1 cellular context compared by ENCODE assay signal in genomic region chr10:46016811-46017210, GRCh38.
TF ChIP-seq lines count a peak whose summit lies in the region.

No MANE protein-coding gene starts in this region.

TF ChIP-seq in HepG2, 621 proteins besides CTCF, POLR2A, EP300 and RAD21:
- TF ChIP-seq DPF2 (CRISPR knock-in tag; IDR thresholded peaks at IDR 0.05; ENCODE audit: borderline replicate concordance, low read depth) (no peak), ZNF770 (CRISPR knock-in tag; IDR thresholded peaks at IDR 0.05) (no peak), PBX2 (CRISPR knock-in tag; IDR thresholded peaks at IDR 0.05) (no peak), PCBP1 (IDR thresholded peaks at IDR 0.05; ENCODE audit: borderline replicate concordance, low read depth, low read length) (no peak), MXD1 (CRISPR knock-in tag; IDR thresholded peaks at IDR 0.05) (no peak), ZNF740 (CRISPR knock-in tag; IDR thresholded peaks at IDR 0.05) (no peak), KIAA2018 (CRISPR knock-in tag; IDR thresholded peaks at IDR 0.05; ENCODE audit: borderline replicate concordance) (no peak), ZNF207 (IDR thresholded peaks at IDR 0.05; ENCODE audit: borderline replicate concordance) (no peak), ZSCAN25 (CRISPR knock-in tag; IDR thresholded peaks at IDR 0.05) (no peak), KLF13 (CRISPR knock-in tag; IDR thresholded peaks at IDR 0.05) (no peak)
